ENCODE assay signal across 33 cellular contexts in genomic region chrM:2644-3376, GRCh38.
"Had no signal": no experiment of that assay in that cellular context is flagged by ENCODE, and none has a peak within 500 bp of the region (broad histone marks: within the 10 kb centered on the region; RNA-seq: fewer than 3 reads in every experiment).

No MANE protein-coding gene starts in this region.

- H3K27ac ChIP-seq: adrenal gland, body of pancreas, brain microvascular endothelial cell, breast epithelium, VCaP had no signal

- H3K36me3 ChIP-seq: adrenal gland, brain microvascular endothelial cell, breast epithelium had no signal

- DNase-seq: activated B cell treated with CpG ODN at 0.5 μM for 24 hours; activated CD4-positive, alpha-beta memory T cell treated with anti-CD3 and anti-CD28 coated beads for 36 hours; activated CD4-positive, alpha-beta T cell treated with anti-CD3 and anti-CD28 coated beads for 4 hours; activated CD4-positive, alpha-beta T cell treated with anti-CD3 and anti-CD28 coated beads, Interleukin-2, amount 10 ng/mL, durations not matched to agents 24 days and 14 days; activated CD4-positive, alpha-beta T cell treated with anti-CD3 and anti-CD28 coated beads, Interleukin-2, amount 50 U/mL, for 1 hour; activated CD4-positive, alpha-beta T cell treated with anti-CD3 and anti-CD28 coated beads, Interleukin-2, amount 50 U/mL, for 4 hours; activated CD4-positive, CD25-positive, alpha-beta regulatory T cell treated with anti-CD3 and anti-CD28 coated beads, Interleukin-2, amount 50 U/mL, for 72 hours; activated CD8-positive, alpha-beta memory T cell treated with anti-CD3 and anti-CD28 coated beads, Interleukin-2, amount 50 U/mL, for 4 hours; activated CD8-positive, alpha-beta T cell treated with anti-CD3 and anti-CD28 coated beads for 36 hours; activated effector memory CD4-positive, alpha-beta T cell treated with anti-CD3 and anti-CD28 coated beads, Interleukin-2, amount 50 U/mL, for 16 hours; activated gamma-delta T cell treated with Interleukin-2 at 50 U/mL for 16 hours; activated naive CD4-positive, alpha-beta T cell; activated naive CD4-positive, alpha-beta T cell treated with anti-CD3 and anti-CD28 coated beads for 36 hours; activated naive CD4-positive, alpha-beta T cell treated with anti-CD3 and anti-CD28 coated beads, Interleukin-2, amount 50 U/mL, for 16 hours; activated naive CD8-positive, alpha-beta T cell treated with anti-CD3 and anti-CD28 coated beads for 36 hours; activated T-cell treated with anti-CD3 and anti-CD28 coated beads for 4 hours; activated T-cell treated with anti-CD3 and anti-CD28 coated beads, Interleukin-2, amount 50 U/mL, for 1 hour; activated T-cell treated with anti-CD3 and anti-CD28 coated beads, Interleukin-2, amount 50 U/mL, for 4 hours; activated T-cell treated with anti-CD3 and anti-CD28 coated beads, Interleukin-2, amount 50 U/mL, for 72 hours; adrenal gland; amniotic stem cell; aorta; body of pancreas; brain microvascular endothelial cell; central memory CD4-positive, alpha-beta T cell; T-helper 2 cell; T-helper 9 cell had no signal

- ATAC-seq: activated CD8-positive, alpha-beta T cell treated with anti-CD3 and anti-CD28 coated beads for 36 hours; activated naive CD4-positive, alpha-beta T cell treated with anti-CD3 and anti-CD28 coated beads, Interleukin-2, amount 50 U/mL, for 72 hours; activated T-cell treated with anti-CD3 and anti-CD28 coated beads, Interleukin-2, amount 50 U/mL, for 4 hours; activated T-cell treated with anti-CD3 and anti-CD28 coated beads, Interleukin-2, amount 50 U/mL, for 72 hours; activated T-helper 17 cell treated with anti-CD3 and anti-CD28 coated beads, Interleukin-2, amount 50 U/mL, for 72 hours; body of pancreas had no signal

- H3K4me1 ChIP-seq: adrenal gland, body of pancreas, breast epithelium had no signal

- H3K9me3 ChIP-seq: adrenal gland, body of pancreas, breast epithelium had no signal

- H3K27me3 ChIP-seq: adrenal gland, body of pancreas, brain microvascular endothelial cell, breast epithelium had no signal

- FAIRE-seq: astrocyte, TTC549 had no signal

- H3K4me3 ChIP-seq: adrenal gland, body of pancreas, breast epithelium had no signal
